ENCODE assay signal across 22 cellular contexts in the genomic region with DNA sequence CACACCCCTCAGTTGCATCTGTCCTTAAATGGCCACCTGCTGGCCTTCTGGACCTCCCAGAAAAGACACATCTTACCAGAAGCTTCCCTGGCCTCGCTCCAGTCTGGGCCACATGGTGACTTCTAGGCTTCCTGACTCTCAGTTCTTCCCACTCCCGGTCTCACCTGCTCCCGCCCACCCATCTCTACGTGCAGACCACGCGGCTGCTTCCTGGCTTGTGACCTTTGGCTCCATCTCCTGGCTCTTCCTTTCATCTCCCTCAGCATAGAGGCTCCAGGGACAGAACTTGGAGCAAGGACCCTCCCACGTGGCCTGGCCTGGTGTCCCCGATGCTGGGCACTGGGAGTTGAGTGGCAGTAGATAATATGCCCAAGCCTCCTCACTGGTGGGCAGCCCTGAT.
DNase-seq lines count a peak whose midpoint lies in the region; ATAC-seq and TF ChIP-seq lines count a peak whose summit lies in the region.
"Had no signal": no experiment of that assay in that cellular context is flagged by ENCODE, and none has a peak within 500 bp of the region (broad histone marks: within the 10 kb centered on the region; RNA-seq: fewer than 3 reads in every experiment).

No MANE protein-coding gene starts in this region.

- H3K36me3 Mint-ChIP-seq in Caco-2 (ENCODE audit: insufficient read depth, unreplicated experiment) (no peaks in the 10 kb centered on the region), neural progenitor cell (no peaks in the 10 kb centered on the region)
- no peaks in the 10 kb centered on the region for H3K36me3 Mint-ChIP-seq in dendritic cell treated with granulocyte-macrophage colony-stimulating factor and Interleukin-4, amounts not matched to agents 40 ng/mL and 50 ng/mL, for 4 days (ENCODE audit: low read depth)
- H3K36me3 Mint-ChIP-seq in naive thymus-derived CD8-positive, alpha-beta T cell, result no peaks in the 10 kb centered on the region

- H3K27me3 ChIP-seq in Caco-2 (replicated peaks; ENCODE audit: control insufficient read depth, insufficient read depth, low read length) (no peaks in the 10 kb centered on the region), HCT116 (ENCODE audit: insufficient read depth, low read length) (no peaks in the 10 kb centered on the region), neural progenitor cell (no peaks in the 10 kb centered on the region)
- H3K27me3 ChIP-seq: esophagus squamous epithelium, transverse colon had no signal

- peak; percentile 44 to 54 for DNase-seq in Caco-2
- DNase-seq in HCT116 (ENCODE audit: low read depth, low spot score), result no peak
- no peak for DNase-seq in neural progenitor cell (ENCODE audit: low spot score)
- DNase-seq in C1 segment of cervical spinal cord (lab: John Stamatoyannopoulos, UW), result no peak
- DNase-seq in naive thymus-derived CD8-positive, alpha-beta T cell, result no peak
- no peak for DNase-seq in NCI-H510A treated with DMSO at 0.1 percent for 48 hours (lab: John Stamatoyannopoulos, UW)
- DNase-seq: activated B cell treated with CpG ODN at 0.5 μM for 24 hours; activated CD8-positive, alpha-beta memory T cell treated with anti-CD3 and anti-CD28 coated beads for 24 hours; AML-193; esophagus squamous epithelium; GDM1; midbrain; MV-4-11; NCI-H2081; NCI-H510A; right cardiac atrium; SIG-M5; stimulated activated naive CD4-positive, alpha-beta T cell; T-helper 2 cell; transverse colon had no signal

- TF ChIP-seq RAD21 in HCT116 (IDR thresholded peaks at IDR 0.05; ENCODE audit: low read depth), result peak; percentile 32

- POLR2A ChIA-PET in Caco-2 (lab: Charles Lee), result interaction anchor here (0.6 kb wide), 1 partner anchor 44 kb away, joined by 17 read pairs; no protein-coding TSS in a partner anchor
- POLR2A ChIA-PET in HCT116 (lab: Charles Lee), result no interaction called here
- POLR2A ChIA-PET in naive thymus-derived CD8-positive, alpha-beta T cell (lab: Charles Lee), result interaction anchor here (1.8 kb wide), 1 partner anchor 10 kb away, joined by 8 read pairs; no protein-coding TSS in a partner anchor

- H3K79me2 ChIP-seq in HCT116 (ENCODE audit: insufficient read depth, low read length) (no peaks in the 10 kb centered on the region), neural progenitor cell (ENCODE audit: low read depth) (no peaks in the 10 kb centered on the region)

- H3K4me1 ChIP-seq in Caco-2, result peaks cover 16% of the 10 kb centered on the region
- H3K4me1 ChIP-seq in HCT116 (ENCODE audit: control insufficient read depth in 1 of 2, insufficient read depth in 2 of 2, low read length in 2 of 2), result peaks cover 3 to 15% of the 10 kb centered on the region in 2 experiments; a peak in 3 of 4 replicates
- H3K4me1 ChIP-seq in neural progenitor cell, result peaks cover 22% of the 10 kb centered on the region

- H3K4me3 ChIP-seq in Caco-2 (ENCODE audit: low read depth, low read length) (no peak overlapping the region), HCT116 (replicated peaks in 1 of 2; ENCODE audit: low read depth in 1 of 2, low read length in 2 of 2) (no peak overlapping the region), neural progenitor cell (no peak overlapping the region)
- H3K4me3 ChIP-seq: esophagus squamous epithelium, transverse colon had no signal

- H3K4me2 ChIP-seq in HCT116 (ENCODE audit: low read length), result no peak overlapping the region
- no peak overlapping the region for H3K4me2 ChIP-seq in neural progenitor cell
- H3K4me2 ChIP-seq: KMS-11 had no signal

- H3K4me3 Mint-ChIP-seq in Caco-2 (ENCODE audit: unreplicated experiment) (no peak overlapping the region), neural progenitor cell (peak overlapping the region; percentile 35)
- H3K4me3 Mint-ChIP-seq in dendritic cell treated with granulocyte-macrophage colony-stimulating factor and Interleukin-4, amounts not matched to agents 40 ng/mL and 50 ng/mL, for 4 days, result no peak overlapping the region
- no peak overlapping the region for H3K4me3 Mint-ChIP-seq in naive thymus-derived CD8-positive, alpha-beta T cell
- H3K4me3 Mint-ChIP-seq: activated B cell treated with CpG ODN at 0.5 μM for 24 hours had no signal

- BruUV-seq in Caco-2 (replicated peaks; lab: Mats Ljungman, UMichigan) (no TSS peak), HCT116 (replicated peaks; lab: Mats Ljungman, UMichigan) (no TSS peak)

- ATAC-seq in HCT116, result no peak
- no peak for ATAC-seq in naive thymus-derived CD8-positive, alpha-beta T cell
- ATAC-seq: right cardiac atrium had no signal

- TF ChIP-seq CTCF in Caco-2 (IDR thresholded peaks at IDR 0.05; ENCODE audit: insufficient read depth in 1 of 2, low read depth in 1 of 2, low read length in 1 of 2, severe bottlenecking in 1 of 2, unreplicated experiment in 1 of 2) (peak in 1 of 2 experiments; percentile 43), HCT116 (IDR thresholded peaks at IDR 0.05 in 2 of 3, conservative IDR thresholded peaks at IDR 0.05 in 1 of 3; ENCODE audit: borderline replicate concordance in 1 of 3, insufficient read depth in 1 of 3, low read depth in 2 of 3, low read length in 2 of 3) (no peak), neural progenitor cell (IDR thresholded peaks at IDR 0.05) (no peak)

- H3K9me3 Mint-ChIP-seq in Caco-2 (ENCODE audit: unreplicated experiment), result no peaks in the 10 kb centered on the region
- H3K9me3 Mint-ChIP-seq in dendritic cell treated with granulocyte-macrophage colony-stimulating factor and Interleukin-4, amounts not matched to agents 40 ng/mL and 50 ng/mL, for 4 days, result no peaks in the 10 kb centered on the region
- no peaks in the 10 kb centered on the region for H3K9me3 Mint-ChIP-seq in neural progenitor cell
- H3K9me3 Mint-ChIP-seq in naive thymus-derived CD8-positive, alpha-beta T cell, result no peaks in the 10 kb centered on the region
- H3K9me3 Mint-ChIP-seq: activated B cell treated with CpG ODN at 0.5 μM for 24 hours had no signal

- no peaks in the 10 kb centered on the region for H3K9me3 ChIP-seq in Caco-2
- no peaks in the 10 kb centered on the region for H3K9me3 ChIP-seq in HCT116 (ENCODE audit: control insufficient read depth in 1 of 2, insufficient read depth in 1 of 2, low read depth in 1 of 2, low read length in 2 of 2)
- no peaks in the 10 kb centered on the region for H3K9me3 ChIP-seq in neural progenitor cell (ENCODE audit: low read depth)
- H3K9me3 ChIP-seq: esophagus squamous epithelium, transverse colon had no signal

- H3K9ac ChIP-seq in HCT116 (ENCODE audit: low read length) (no peak overlapping the region), neural progenitor cell (no peak overlapping the region)
- H3K9ac ChIP-seq: KMS-11 had no signal

- H3K4me1 Mint-ChIP-seq in Caco-2 (ENCODE audit: low read depth, unreplicated experiment), result peaks cover 48% of the 10 kb centered on the region
- peaks cover 62% of the 10 kb centered on the region for H3K4me1 Mint-ChIP-seq in dendritic cell treated with granulocyte-macrophage colony-stimulating factor and Interleukin-4, amounts not matched to agents 40 ng/mL and 50 ng/mL, for 4 days (ENCODE audit: low read depth)
- peaks cover 84% of the 10 kb centered on the region for H3K4me1 Mint-ChIP-seq in neural progenitor cell
- peaks cover 27 to 36% (median 30%) of the 10 kb centered on the region in 4 donors for H3K4me1 Mint-ChIP-seq in naive thymus-derived CD8-positive, alpha-beta T cell

- no peak for TF ChIP-seq POLR2A in HCT116 (IDR thresholded peaks at IDR 0.05; ENCODE audit: borderline replicate concordance, extremely low read depth, insufficient read depth, insufficient read length)

- H4K20me1 ChIP-seq in HCT116 (ENCODE audit: insufficient read depth), result no peaks in the 10 kb centered on the region
- no peaks in the 10 kb centered on the region for H4K20me1 ChIP-seq in neural progenitor cell (ENCODE audit: low read depth)

- H3K27me3 Mint-ChIP-seq in Caco-2 (ENCODE audit: insufficient read depth, unreplicated experiment), result no peaks in the 10 kb centered on the region
- no peaks in the 10 kb centered on the region for H3K27me3 Mint-ChIP-seq in dendritic cell treated with granulocyte-macrophage colony-stimulating factor and Interleukin-4, amounts not matched to agents 40 ng/mL and 50 ng/mL, for 4 days
- peaks cover 11% of the 10 kb centered on the region for H3K27me3 Mint-ChIP-seq in neural progenitor cell (ENCODE audit: insufficient read depth, low read depth)
- H3K27me3 Mint-ChIP-seq in naive thymus-derived CD8-positive, alpha-beta T cell, result no peaks in the 10 kb centered on the region
- H3K27me3 Mint-ChIP-seq: activated B cell treated with CpG ODN at 0.5 μM for 24 hours had no signal

- no peaks in the 10 kb centered on the region for H3K9me2 ChIP-seq in HCT116 (ENCODE audit: insufficient read depth)

- no peak overlapping the region for H2AFZ ChIP-seq in HCT116 (ENCODE audit: low read depth, low read length, poor library complexity, severe bottlenecking)
- no peak overlapping the region for H2AFZ ChIP-seq in neural progenitor cell (replicated peaks)

- CTCF ChIA-PET in Caco-2 (lab: Charles Lee), result interaction anchor here (1.4 kb wide), 1 partner anchor 124 kb away, joined by 3 read pairs; no protein-coding TSS in a partner anchor
- CTCF ChIA-PET in HCT116 (lab: Charles Lee), result no interaction called here

- H3K27ac ChIP-seq in HCT116 (ENCODE audit: low read depth, low read length) (no peak overlapping the region), neural progenitor cell (no peak overlapping the region)
- H3K27ac ChIP-seq: esophagus squamous epithelium, KMS-11, transverse colon had no signal

- H3K36me3 ChIP-seq in Caco-2 (ENCODE audit: control insufficient read depth, insufficient read depth, low read length) (no peaks in the 10 kb centered on the region), HCT116 (ENCODE audit: control insufficient read depth in 1 of 2, insufficient read depth in 2 of 2, low read length in 2 of 2) (no peaks in the 10 kb centered on the region), neural progenitor cell (no peaks in the 10 kb centered on the region)
- H3K36me3 ChIP-seq: esophagus squamous epithelium, transverse colon had no signal

- intact Hi-C loops in Caco-2 (cut with micrococcal nuclease; ENCODE audit: unreplicated experiment) (no loop called here), HCT116 (cut with micrococcal nuclease) (no loop called here)
- intact Hi-C loops in dendritic cell treated with granulocyte-macrophage colony-stimulating factor and Interleukin-4, amounts not matched to agents 40 ng/mL and 50 ng/mL, for 4 days (cut with micrococcal nuclease), result no loop called here

- no peaks in the 10 kb centered on the region for H3F3A ChIP-seq in neural progenitor cell (ENCODE audit: low read depth)

- RAD21 ChIA-PET in HCT116 (lab: Charles Lee; ENCODE audit: low non-redundant PET in 1 of 2, low total read pairs in 2 of 2, uncharacterized antibody in 2 of 2, unreplicated experiment in 2 of 2), result no interaction called here

- H3K27ac Mint-ChIP-seq in Caco-2 (ENCODE audit: unreplicated experiment) (peak overlapping the region; percentile 87), neural progenitor cell (peak overlapping the region; percentile 69)
- H3K27ac Mint-ChIP-seq in dendritic cell treated with granulocyte-macrophage colony-stimulating factor and Interleukin-4, amounts not matched to agents 40 ng/mL and 50 ng/mL, for 4 days, result peak overlapping the region; percentile 53
- peak overlapping the region in 5 of 10 donors; percentile 10 to 79 (median 32) for H3K27ac Mint-ChIP-seq in naive thymus-derived CD8-positive, alpha-beta T cell
- H3K27ac Mint-ChIP-seq: activated B cell treated with CpG ODN at 0.5 μM for 24 hours had no signal

TF ChIP-seq in HCT116, 20 proteins besides CTCF, POLR2A, EP300 and RAD21 (continues in another document):
- no peak for TF ChIP-seq FOSL1 (IDR thresholded peaks at IDR 0.05; ENCODE audit: low read depth)

Comparison
In these comparisons a context has a peak if more than half of its experiments do, and no peak if none do; other contexts are left out.
1. DNase-seq: peak in Caco-2 (2 of 2); none in HCT116 (single experiment), neural progenitor cell (single experiment), C1 segment of cervical spinal cord (0 of 14), naive thymus-derived CD8-positive, alpha-beta T cell (0 of 10) and NCI-H510A treated with DMSO at 0.1 percent for 48 hours (single experiment).